1 cellular context compared by ENCODE assay signal in the genomic region with DNA sequence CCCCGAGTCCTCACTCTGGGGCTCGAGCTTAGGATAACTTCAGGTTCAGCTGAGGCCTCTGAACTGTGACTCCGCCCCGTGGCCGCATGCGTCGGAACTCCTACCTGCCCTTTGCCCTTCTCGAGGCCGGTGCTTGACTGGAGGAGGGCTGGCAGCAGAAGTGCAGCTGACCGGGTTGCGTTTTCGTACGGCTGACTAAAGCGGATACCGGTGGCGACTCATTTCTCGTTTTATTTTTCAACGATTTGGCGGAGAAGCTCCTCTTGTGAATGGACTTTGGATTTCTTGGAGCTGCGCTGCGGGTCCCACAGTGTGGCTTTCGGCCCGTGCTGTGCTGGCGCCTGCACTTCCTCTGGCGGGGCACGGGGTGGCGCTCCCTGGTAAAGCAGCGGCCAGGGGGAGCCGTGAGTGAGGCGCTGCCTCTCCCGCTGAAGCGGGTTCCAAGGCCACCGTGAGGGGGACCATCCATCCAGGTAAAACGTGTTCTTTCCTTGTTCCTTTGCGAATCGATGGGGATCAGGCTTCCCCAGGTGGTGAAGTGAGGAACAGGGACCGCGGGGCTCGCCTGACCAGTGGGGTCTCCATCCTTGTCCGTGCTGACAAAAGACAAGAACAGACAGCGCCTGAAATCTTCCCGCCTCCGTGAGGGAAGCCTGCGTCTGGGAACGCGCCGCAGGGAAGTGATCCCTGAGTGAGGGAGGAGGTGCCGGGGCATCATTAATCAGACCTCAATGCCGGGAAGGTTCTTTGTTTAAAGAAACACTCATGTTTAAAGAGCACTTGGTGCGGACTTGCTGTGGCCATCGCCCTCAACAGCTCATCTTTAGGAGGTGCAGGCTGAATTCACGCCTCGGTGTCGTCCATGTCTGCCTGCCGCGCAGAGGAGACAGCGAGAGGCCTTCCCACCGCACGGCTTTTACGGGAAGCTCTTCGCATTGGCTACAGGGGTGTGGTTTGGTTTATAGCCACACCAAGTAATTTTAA.
TF ChIP-seq lines count a peak whose summit lies in the region.

No MANE protein-coding gene starts in this region.

TF ChIP-seq in HepG2, 621 proteins besides CTCF, POLR2A, EP300 and RAD21 (continued from another document and continues in another):
- TF ChIP-seq ZFYVE20 (CRISPR knock-in tag; IDR thresholded peaks at IDR 0.05; ENCODE audit: borderline replicate concordance, low read depth): no peak
- TF ChIP-seq, protein P1, sequence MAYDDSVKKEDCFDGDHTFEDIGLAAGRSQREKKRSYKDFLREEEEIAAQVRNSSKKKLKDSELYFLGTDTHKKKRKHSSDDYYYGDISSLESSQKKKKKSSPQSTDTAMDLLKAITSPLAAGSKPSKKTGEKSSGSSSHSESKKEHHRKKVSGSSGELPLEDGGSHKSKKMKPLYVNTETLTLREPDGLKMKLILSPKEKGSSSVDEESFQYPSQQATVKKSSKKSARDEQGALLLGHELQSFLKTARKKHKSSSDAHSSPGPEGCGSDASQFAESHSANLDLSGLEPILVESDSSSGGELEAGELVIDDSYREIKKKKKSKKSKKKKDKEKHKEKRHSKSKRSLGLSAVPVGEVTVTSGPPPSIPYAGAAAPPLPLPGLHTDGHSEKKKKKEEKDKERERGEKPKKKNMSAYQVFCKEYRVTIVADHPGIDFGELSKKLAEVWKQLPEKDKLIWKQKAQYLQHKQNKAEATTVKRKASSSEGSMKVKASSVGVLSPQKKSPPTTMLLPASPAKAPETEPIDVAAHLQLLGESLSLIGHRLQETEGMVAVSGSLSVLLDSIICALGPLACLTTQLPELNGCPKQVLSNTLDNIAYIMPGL (CRISPR knock-in tag; IDR thresholded peaks at IDR 0.05; ENCODE audit: borderline replicate concordance in 1 of 2, low read depth in 1 of 2): peak; percentile 98 to 99
- TF ChIP-seq SRF (IDR thresholded peaks at IDR 0.05; ENCODE audit: low read depth, low read length): no peak
- peak; percentile 42; the same call in 1 of the 2 replicates for TF ChIP-seq ZNF33B (CRISPR knock-in tag; IDR thresholded peaks at IDR 0.05)
- no peak for TF ChIP-seq RFX3 (CRISPR knock-in tag; IDR thresholded peaks at IDR 0.05)
- TF ChIP-seq EEA1 (CRISPR knock-in tag; IDR thresholded peaks at IDR 0.05; ENCODE audit: borderline replicate concordance): no peak
- TF ChIP-seq PRMT3 (CRISPR knock-in tag; IDR thresholded peaks at IDR 0.05; ENCODE audit: borderline replicate concordance, low read depth): no peak
- peak; percentile 79; the same call in 1 of the 2 replicates for TF ChIP-seq SMAD1 (CRISPR knock-in tag; IDR thresholded peaks at IDR 0.05; ENCODE audit: borderline replicate concordance, low read depth)
- TF ChIP-seq SP1 (IDR thresholded peaks at IDR 0.05): no peak
- peak; percentile 38; the same call in 1 of the 2 replicates for TF ChIP-seq SP1 (CRISPR knock-in tag; IDR thresholded peaks at IDR 0.05)
- no peak for TF ChIP-seq PHF5A (CRISPR knock-in tag; IDR thresholded peaks at IDR 0.05; ENCODE audit: low read depth, unreplicated experiment)
- TF ChIP-seq HDAC1 (CRISPR knock-in tag; IDR thresholded peaks at IDR 0.05): peak; percentile 71; the same call in 1 of the 2 replicates
- no peak for TF ChIP-seq MAFG (CRISPR knock-in tag; IDR thresholded peaks at IDR 0.05)
- peak; percentile 40; the same call in 1 of the 2 replicates for TF ChIP-seq CHD4 (IDR thresholded peaks at IDR 0.05; ENCODE audit: borderline replicate concordance, low read length)
- TF ChIP-seq IKZF1 (IDR thresholded peaks at IDR 0.05): no peak
- TF ChIP-seq SCMH1 (CRISPR knock-in tag; IDR thresholded peaks at IDR 0.05; ENCODE audit: borderline replicate concordance): no peak
- TF ChIP-seq TERF1 (CRISPR knock-in tag; IDR thresholded peaks at IDR 0.05): no peak
- TF ChIP-seq PTBP1 (IDR thresholded peaks at IDR 0.05; ENCODE audit: low read depth, low read length, poor library complexity, severe bottlenecking): peak; percentile 28
- no peak for TF ChIP-seq HCFC1 (IDR thresholded peaks at IDR 0.05; ENCODE audit: low read depth, low read length)
- TF ChIP-seq HIC2 (CRISPR knock-in tag; IDR thresholded peaks at IDR 0.05; ENCODE audit: low read depth): no peak
- TF ChIP-seq ESRRA (CRISPR knock-in tag; IDR thresholded peaks at IDR 0.05; ENCODE audit: low read depth): peak; percentile 72
- TF ChIP-seq, protein P2, sequence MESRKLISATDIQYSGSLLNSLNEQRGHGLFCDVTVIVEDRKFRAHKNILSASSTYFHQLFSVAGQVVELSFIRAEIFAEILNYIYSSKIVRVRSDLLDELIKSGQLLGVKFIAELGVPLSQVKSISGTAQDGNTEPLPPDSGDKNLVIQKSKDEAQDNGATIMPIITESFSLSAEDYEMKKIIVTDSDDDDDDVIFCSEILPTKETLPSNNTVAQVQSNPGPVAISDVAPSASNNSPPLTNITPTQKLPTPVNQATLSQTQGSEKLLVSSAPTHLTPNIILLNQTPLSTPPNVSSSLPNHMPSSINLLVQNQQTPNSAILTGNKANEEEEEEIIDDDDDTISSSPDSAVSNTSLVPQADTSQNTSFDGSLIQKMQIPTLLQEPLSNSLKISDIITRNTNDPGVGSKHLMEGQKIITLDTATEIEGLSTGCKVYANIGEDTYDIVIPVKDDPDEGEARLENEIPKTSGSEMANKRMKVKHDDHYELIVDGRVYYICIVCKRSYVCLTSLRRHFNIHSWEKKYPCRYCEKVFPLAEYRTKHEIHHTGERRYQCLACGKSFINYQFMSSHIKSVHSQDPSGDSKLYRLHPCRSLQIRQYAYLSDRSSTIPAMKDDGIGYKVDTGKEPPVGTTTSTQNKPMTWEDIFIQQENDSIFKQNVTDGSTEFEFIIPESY (CRISPR knock-in tag; IDR thresholded peaks at IDR 0.05): no peak
- TF ChIP-seq, protein P3, sequence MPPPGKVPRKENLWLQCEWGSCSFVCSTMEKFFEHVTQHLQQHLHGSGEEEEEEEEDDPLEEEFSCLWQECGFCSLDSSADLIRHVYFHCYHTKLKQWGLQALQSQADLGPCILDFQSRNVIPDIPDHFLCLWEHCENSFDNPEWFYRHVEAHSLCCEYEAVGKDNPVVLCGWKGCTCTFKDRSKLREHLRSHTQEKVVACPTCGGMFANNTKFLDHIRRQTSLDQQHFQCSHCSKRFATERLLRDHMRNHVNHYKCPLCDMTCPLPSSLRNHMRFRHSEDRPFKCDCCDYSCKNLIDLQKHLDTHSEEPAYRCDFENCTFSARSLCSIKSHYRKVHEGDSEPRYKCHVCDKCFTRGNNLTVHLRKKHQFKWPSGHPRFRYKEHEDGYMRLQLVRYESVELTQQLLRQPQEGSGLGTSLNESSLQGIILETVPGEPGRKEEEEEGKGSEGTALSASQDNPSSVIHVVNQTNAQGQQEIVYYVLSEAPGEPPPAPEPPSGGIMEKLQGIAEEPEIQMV (CRISPR knock-in tag; IDR thresholded peaks at IDR 0.05; ENCODE audit: low read depth): peak; percentile 35; the same call in 1 of the 2 replicates
- TF ChIP-seq SOX5 (CRISPR knock-in tag; IDR thresholded peaks at IDR 0.05; ENCODE audit: borderline replicate concordance): peak; percentile 59
- no peak for TF ChIP-seq GTF2F1 (IDR thresholded peaks at IDR 0.05; ENCODE audit: low read length)
- no peak for TF ChIP-seq KAT2B (IDR thresholded peaks at IDR 0.05; ENCODE audit: borderline replicate concordance, low read depth, low read length)
- TF ChIP-seq ZNF878 (CRISPR knock-in tag; IDR thresholded peaks at IDR 0.05): no peak
- peak; percentile 82 for TF ChIP-seq TGIF2 (CRISPR knock-in tag; IDR thresholded peaks at IDR 0.05)
- TF ChIP-seq ZNF253 (CRISPR knock-in tag; IDR thresholded peaks at IDR 0.05; ENCODE audit: borderline replicate concordance): peak; percentile 18; the same call in 1 of the 2 replicates
- TF ChIP-seq ZBTB26 (CRISPR knock-in tag; IDR thresholded peaks at IDR 0.05; ENCODE audit: borderline replicate concordance): 0 out of 2 replicates have a peak, but pooled peaks have one; percentile 40
- TF ChIP-seq SKI (IDR thresholded peaks at IDR 0.05; ENCODE audit: partially characterized antibody): peak; percentile 84
- TF ChIP-seq ZNF292 (CRISPR knock-in tag; IDR thresholded peaks at IDR 0.05; ENCODE audit: borderline replicate concordance, low read depth): peak; percentile 77
- TF ChIP-seq, protein P4, sequence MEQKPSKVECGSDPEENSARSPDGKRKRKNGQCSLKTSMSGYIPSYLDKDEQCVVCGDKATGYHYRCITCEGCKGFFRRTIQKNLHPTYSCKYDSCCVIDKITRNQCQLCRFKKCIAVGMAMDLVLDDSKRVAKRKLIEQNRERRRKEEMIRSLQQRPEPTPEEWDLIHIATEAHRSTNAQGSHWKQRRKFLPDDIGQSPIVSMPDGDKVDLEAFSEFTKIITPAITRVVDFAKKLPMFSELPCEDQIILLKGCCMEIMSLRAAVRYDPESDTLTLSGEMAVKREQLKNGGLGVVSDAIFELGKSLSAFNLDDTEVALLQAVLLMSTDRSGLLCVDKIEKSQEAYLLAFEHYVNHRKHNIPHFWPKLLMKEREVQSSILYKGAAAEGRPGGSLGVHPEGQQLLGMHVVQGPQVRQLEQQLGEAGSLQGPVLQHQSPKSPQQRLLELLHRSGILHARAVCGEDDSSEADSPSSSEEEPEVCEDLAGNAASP (CRISPR knock-in tag; IDR thresholded peaks at IDR 0.05; ENCODE audit: borderline replicate concordance): peak; percentile 97
- TF ChIP-seq ZNF451 (CRISPR knock-in tag; IDR thresholded peaks at IDR 0.05): peak; percentile 81
- TF ChIP-seq CAMTA2 (CRISPR knock-in tag; IDR thresholded peaks at IDR 0.05; ENCODE audit: borderline replicate concordance): peak; percentile 94
- peak; percentile 61; the same call in 1 of the 2 replicates for TF ChIP-seq ZNF431 (CRISPR knock-in tag; IDR thresholded peaks at IDR 0.05; ENCODE audit: borderline replicate concordance, low read depth)
- TF ChIP-seq ATF5 (CRISPR knock-in tag; IDR thresholded peaks at IDR 0.05; ENCODE audit: low read depth): no peak
- TF ChIP-seq GATAD2A (CRISPR knock-in tag; IDR thresholded peaks at IDR 0.05): no peak; the same call in none of the 2 replicates
- TF ChIP-seq NCOA2 (CRISPR knock-in tag; IDR thresholded peaks at IDR 0.05): no peak; the same call in 1 of the 2 replicates
- peak; percentile 21; the same call in 1 of the 2 replicates for TF ChIP-seq SOX13 (IDR thresholded peaks at IDR 0.05)
- TF ChIP-seq SOX13 (CRISPR knock-in tag; conservative IDR thresholded peaks at IDR 0.05 in 1 of 2, IDR thresholded peaks at IDR 0.05 in 1 of 2): peak in 1 of 2 experiments; percentile 35; a peak in 1 of 4 replicates
- TF ChIP-seq PBX2 (CRISPR knock-in tag; IDR thresholded peaks at IDR 0.05): no peak
- TF ChIP-seq, protein P5, sequence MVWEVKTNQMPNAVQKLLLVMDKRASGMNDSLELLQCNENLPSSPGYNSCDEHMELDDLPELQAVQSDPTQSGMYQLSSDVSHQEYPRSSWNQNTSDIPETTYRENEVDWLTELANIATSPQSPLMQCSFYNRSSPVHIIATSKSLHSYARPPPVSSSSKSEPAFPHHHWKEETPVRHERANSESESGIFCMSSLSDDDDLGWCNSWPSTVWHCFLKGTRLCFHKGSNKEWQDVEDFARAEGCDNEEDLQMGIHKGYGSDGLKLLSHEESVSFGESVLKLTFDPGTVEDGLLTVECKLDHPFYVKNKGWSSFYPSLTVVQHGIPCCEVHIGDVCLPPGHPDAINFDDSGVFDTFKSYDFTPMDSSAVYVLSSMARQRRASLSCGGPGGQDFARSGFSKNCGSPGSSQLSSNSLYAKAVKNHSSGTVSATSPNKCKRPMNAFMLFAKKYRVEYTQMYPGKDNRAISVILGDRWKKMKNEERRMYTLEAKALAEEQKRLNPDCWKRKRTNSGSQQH (CRISPR knock-in tag; IDR thresholded peaks at IDR 0.05; ENCODE audit: low read depth): peak; percentile 54; the same call in 1 of the 2 replicates
- peak; percentile 95 for TF ChIP-seq ARNT2 (CRISPR knock-in tag; IDR thresholded peaks at IDR 0.05; ENCODE audit: low read depth)
- no peak for TF ChIP-seq ZNF530 (CRISPR knock-in tag; IDR thresholded peaks at IDR 0.05; ENCODE audit: low read depth)
- peak; percentile 69; the same call in 1 of the 2 replicates for TF ChIP-seq ZNF138 (CRISPR knock-in tag; IDR thresholded peaks at IDR 0.05; ENCODE audit: low read depth)
- TF ChIP-seq GTF3A (CRISPR knock-in tag; conservative IDR thresholded peaks at IDR 0.05): no peak; the same call in 1 of the 2 replicates
